ENCODE assay signal across 1 cellular context in genomic region chr10:86690231-86690630, GRCh38.
TF ChIP-seq lines count a peak whose summit lies in the region.

No MANE protein-coding gene starts in this region.

TF ChIP-seq in H1, 55 proteins besides CTCF, POLR2A, EP300 and RAD21:
- TF ChIP-seq BACH1 (IDR thresholded peaks at IDR 0.05; ENCODE audit: low read length) (no peak), SRF (IDR thresholded peaks at IDR 0.05; ENCODE audit: low read depth, low read length) (no peak), E2F6 (IDR thresholded peaks at IDR 0.05) (no peak), RNF2 (IDR thresholded peaks at IDR 0.05; ENCODE audit: borderline replicate concordance, low read depth, low read length, missing control alignments, poor library complexity, severe bottlenecking) (no peak), NANOG (IDR thresholded peaks at IDR 0.05; ENCODE audit: insufficient read depth, low read depth, low read length, poor library complexity, severe bottlenecking) (no peak), ATF2 (IDR thresholded peaks at IDR 0.05; ENCODE audit: low read length) (no peak), ZNF274 (IDR thresholded peaks at IDR 0.05; ENCODE audit: borderline replicate concordance, extremely low read depth, low read length) (no peak), JUN (IDR thresholded peaks at IDR 0.05; ENCODE audit: low read depth, low read length) (no peak), JUND (IDR thresholded peaks at IDR 0.05; ENCODE audit: low read length) (no peak)
